Comparison of ENCODE assay signal across 1 cellular context in genomic region chr11:30586251-30587144, GRCh38.
TF ChIP-seq lines count a peak whose summit lies in the region.

Gene MPPED2, minus strand, starts transcription at chr11:30586353. Its CDS starts 5,980 bp downstream, at chr11:30580373.

TF ChIP-seq in HepG2, 621 proteins besides CTCF, POLR2A, EP300 and RAD21 (continued from another document):
- TF ChIP-seq ZBTB14 (CRISPR knock-in tag; IDR thresholded peaks at IDR 0.05) = peak; percentile 74
- no peak for TF ChIP-seq ATF7-NPFF (CRISPR knock-in tag; IDR thresholded peaks at IDR 0.05; ENCODE audit: low read depth)
- no peak for TF ChIP-seq FOXA3 (CRISPR knock-in tag; IDR thresholded peaks at IDR 0.05)
- peak; percentile 49; the same call in 1 of the 2 replicates for TF ChIP-seq GABPB1 (CRISPR knock-in tag; IDR thresholded peaks at IDR 0.05)
- peak; percentile 94 for TF ChIP-seq ZNF263 (CRISPR knock-in tag; IDR thresholded peaks at IDR 0.05)
- no peak for TF ChIP-seq NR0B2 (CRISPR knock-in tag; IDR thresholded peaks at IDR 0.05)
- no peak for TF ChIP-seq MXD4 (CRISPR knock-in tag; IDR thresholded peaks at IDR 0.05)
- peak; percentile 47; the same call in 1 of the 2 replicates for TF ChIP-seq MED13 (CRISPR knock-in tag; IDR thresholded peaks at IDR 0.05)
- peak; percentile 53; the same call in 1 of the 2 replicates for TF ChIP-seq UBTF (CRISPR knock-in tag; IDR thresholded peaks at IDR 0.05)
